33 cellular contexts compared by ENCODE assay signal in genomic region chr6:77286541-77286940, GRCh38.
"Had no signal": no experiment of that assay in that cellular context is flagged by ENCODE, and none has a peak within 500 bp of the region (broad histone marks: within the 10 kb centered on the region; RNA-seq: fewer than 3 reads in every experiment).

No MANE protein-coding gene starts in this region.

- H3K9me3 ChIP-seq: adrenal gland had no signal

- H3K27me3 ChIP-seq: adrenal gland, body of pancreas, brain microvascular endothelial cell, breast epithelium had no signal

- H3K27ac ChIP-seq: adrenal gland, body of pancreas, brain microvascular endothelial cell, breast epithelium, VCaP had no signal

- H3K4me3 ChIP-seq: adrenal gland, body of pancreas, breast epithelium had no signal

- H3K4me1 ChIP-seq: adrenal gland, body of pancreas, breast epithelium had no signal

- FAIRE-seq: astrocyte, TTC549 had no signal

- H3K36me3 ChIP-seq: adrenal gland, brain microvascular endothelial cell, breast epithelium had no signal

- ATAC-seq: activated CD8-positive, alpha-beta T cell treated with anti-CD3 and anti-CD28 coated beads for 36 hours; activated naive CD4-positive, alpha-beta T cell treated with anti-CD3 and anti-CD28 coated beads, Interleukin-2, amount 50 U/mL, for 72 hours; activated T-cell treated with anti-CD3 and anti-CD28 coated beads, Interleukin-2, amount 50 U/mL, for 4 hours; activated T-cell treated with anti-CD3 and anti-CD28 coated beads, Interleukin-2, amount 50 U/mL, for 72 hours; activated T-helper 17 cell treated with anti-CD3 and anti-CD28 coated beads, Interleukin-2, amount 50 U/mL, for 72 hours; body of pancreas had no signal

- DNase-seq: activated B cell treated with CpG ODN at 0.5 μM for 24 hours; activated CD4-positive, alpha-beta memory T cell treated with anti-CD3 and anti-CD28 coated beads for 36 hours; activated CD4-positive, alpha-beta T cell treated with anti-CD3 and anti-CD28 coated beads for 4 hours; activated CD4-positive, alpha-beta T cell treated with anti-CD3 and anti-CD28 coated beads, Interleukin-2, amount 10 ng/mL, durations not matched to agents 24 days and 14 days; activated CD4-positive, alpha-beta T cell treated with anti-CD3 and anti-CD28 coated beads, Interleukin-2, amount 50 U/mL, for 1 hour; activated CD4-positive, alpha-beta T cell treated with anti-CD3 and anti-CD28 coated beads, Interleukin-2, amount 50 U/mL, for 4 hours; activated CD4-positive, CD25-positive, alpha-beta regulatory T cell treated with anti-CD3 and anti-CD28 coated beads, Interleukin-2, amount 50 U/mL, for 72 hours; activated CD8-positive, alpha-beta memory T cell treated with anti-CD3 and anti-CD28 coated beads, Interleukin-2, amount 50 U/mL, for 4 hours; activated CD8-positive, alpha-beta T cell treated with anti-CD3 and anti-CD28 coated beads for 36 hours; activated effector memory CD4-positive, alpha-beta T cell treated with anti-CD3 and anti-CD28 coated beads, Interleukin-2, amount 50 U/mL, for 16 hours; activated gamma-delta T cell treated with Interleukin-2 at 50 U/mL for 16 hours; activated naive CD4-positive, alpha-beta T cell; activated naive CD4-positive, alpha-beta T cell treated with anti-CD3 and anti-CD28 coated beads for 36 hours; activated naive CD4-positive, alpha-beta T cell treated with anti-CD3 and anti-CD28 coated beads, Interleukin-2, amount 50 U/mL, for 16 hours; activated naive CD8-positive, alpha-beta T cell treated with anti-CD3 and anti-CD28 coated beads for 36 hours; activated T-cell treated with anti-CD3 and anti-CD28 coated beads for 4 hours; activated T-cell treated with anti-CD3 and anti-CD28 coated beads, Interleukin-2, amount 50 U/mL, for 1 hour; activated T-cell treated with anti-CD3 and anti-CD28 coated beads, Interleukin-2, amount 50 U/mL, for 4 hours; activated T-cell treated with anti-CD3 and anti-CD28 coated beads, Interleukin-2, amount 50 U/mL, for 72 hours; adrenal gland; amniotic stem cell; aorta; body of pancreas; brain microvascular endothelial cell; central memory CD4-positive, alpha-beta T cell; T-helper 2 cell; T-helper 9 cell had no signal
